Comparison of ENCODE assay signal across 21 cellular contexts in the genomic region with DNA sequence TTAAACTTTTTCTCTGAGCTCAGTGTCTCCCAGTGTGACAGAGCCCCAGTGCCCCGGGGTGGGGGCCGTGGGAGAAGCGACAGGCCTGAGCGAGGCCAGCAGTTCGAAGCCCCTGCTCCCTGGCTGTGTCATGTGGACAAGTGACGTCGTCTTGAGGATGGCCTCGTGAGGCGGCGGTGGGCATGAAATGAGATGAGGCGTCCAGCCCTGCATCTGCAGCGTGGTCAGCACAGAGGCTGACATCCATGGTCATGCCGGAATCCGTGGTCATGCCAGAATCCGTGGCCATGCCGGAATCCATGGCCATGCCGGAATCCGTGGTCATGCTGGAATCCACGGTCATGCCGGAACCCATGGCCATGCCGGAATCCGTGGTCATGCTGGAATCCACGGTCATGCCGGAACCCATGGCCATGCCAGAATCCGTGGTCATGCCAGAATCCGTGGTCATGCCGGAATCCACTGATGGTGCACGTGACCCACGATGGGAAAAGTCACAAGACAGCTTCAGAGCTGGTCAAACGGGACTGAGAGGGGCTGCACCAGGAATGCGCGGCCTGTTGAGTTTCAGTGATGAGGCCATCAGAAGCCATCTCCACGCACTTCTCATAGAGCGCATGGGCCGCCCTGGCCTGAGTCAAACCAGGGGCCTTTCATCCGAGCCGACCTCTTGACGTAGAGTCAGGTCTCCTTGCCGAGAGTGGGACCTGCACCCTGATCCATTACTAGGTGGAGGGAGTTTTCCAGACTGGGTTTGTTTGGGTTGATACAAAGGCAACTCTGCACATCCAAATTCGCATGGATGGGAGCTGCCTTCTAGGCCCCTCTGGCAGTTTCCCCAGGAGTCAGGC.
"Had no signal": no experiment of that assay in that cellular context is flagged by ENCODE, and none has a peak within 500 bp of the region (broad histone marks: within the 10 kb centered on the region; RNA-seq: fewer than 3 reads in every experiment).

No MANE protein-coding gene starts in this region.

- H3K4me1 ChIP-seq: neural progenitor cell, pancreas had no signal

- H3K36me3 ChIP-seq: cardiac muscle cell, neural progenitor cell, pancreas, thoracic aorta had no signal

- H3K4me3 ChIP-seq: cardiac muscle cell, hepatocyte, mucosa of descending colon, neural progenitor cell, pancreas, SK-N-MC, thoracic aorta had no signal

- H3K27me3 Mint-ChIP-seq: activated naive CD8-positive, alpha-beta T cell treated with anti-CD3 and anti-CD28 coated beads for 36 hours; effector memory CD8-positive, alpha-beta T cell; memory B cell; naive B cell; stimulated activated memory B cell treated with anti-CD40 and anti-IgM and Interleukin-4, amounts not matched to agents 10 μg/mL and 1 μg/mL and 100 μg/mL, for 72 hours had no signal

- DNase-seq: activated CD4-positive, alpha-beta T cell treated with anti-CD3 and anti-CD28 coated beads for 36 hours; activated CD4-positive, alpha-beta T cell treated with anti-CD3 and anti-CD28 coated beads, Interleukin-2, amount 50 U/mL, for 48 hours; activated naive CD8-positive, alpha-beta T cell treated with anti-CD3 and anti-CD28 coated beads for 36 hours; activated T-cell treated with anti-CD3 and anti-CD28 coated beads, Interleukin-2, amount 50 U/mL, for 72 hours; amniotic stem cell; dermis blood vessel endothelial cell; effector memory CD8-positive, alpha-beta T cell; mucosa of descending colon; naive B cell; pancreas; stimulated activated CD4-positive, alpha-beta T cell treated with anti-CD3 and anti-CD28 coated beads, Interleukin-4, amount 100 ng/mL, for 4 hours had no signal

- H3K4me3 Mint-ChIP-seq: activated CD4-positive, alpha-beta T cell treated with anti-CD3 and anti-CD28 coated beads for 36 hours; activated naive CD8-positive, alpha-beta T cell treated with anti-CD3 and anti-CD28 coated beads for 36 hours; activated T-cell treated with anti-CD3 and anti-CD28 coated beads, Interleukin-2, amount 50 U/mL, for 72 hours; effector memory CD8-positive, alpha-beta T cell; memory B cell; naive B cell; neural progenitor cell; stimulated activated memory B cell treated with anti-CD40 and anti-IgM and Interleukin-4, amounts not matched to agents 10 μg/mL and 1 μg/mL and 100 μg/mL, for 72 hours; T-helper 2 cell treated with Interferon-gamma antibody and Interleukin-4, amounts not matched to agents 5 μg/mL and 100 μg/mL, for 36 hours; WTC11 had no signal

- H3K27ac ChIP-seq: cardiac muscle cell, hepatocyte, neural progenitor cell, pancreas, SK-N-MC, thoracic aorta had no signal

- H3K9me3 Mint-ChIP-seq: activated naive CD8-positive, alpha-beta T cell treated with anti-CD3 and anti-CD28 coated beads for 36 hours; activated T-cell treated with anti-CD3 and anti-CD28 coated beads, Interleukin-2, amount 50 U/mL, for 72 hours; effector memory CD8-positive, alpha-beta T cell; memory B cell; stimulated activated memory B cell treated with anti-CD40 and anti-IgM and Interleukin-4, amounts not matched to agents 10 μg/mL and 1 μg/mL and 100 μg/mL, for 72 hours had no signal

- H3K79me2 ChIP-seq: hepatocyte had no signal

- H3K27me3 ChIP-seq: cardiac muscle cell, hepatocyte, neural progenitor cell, pancreas had no signal

- ATAC-seq: activated CD4-positive, alpha-beta T cell treated with anti-CD3 and anti-CD28 coated beads for 36 hours; activated T-cell treated with anti-CD3 and anti-CD28 coated beads, Interleukin-2, amount 50 U/mL, for 72 hours; effector memory CD8-positive, alpha-beta T cell; mucosa of descending colon; pancreas; sciatic nerve; stimulated activated memory B cell treated with anti-CD40 and anti-IgM and Interleukin-4, amounts not matched to agents 10 μg/mL and 1 μg/mL and 100 μg/mL, for 72 hours; WTC11 had no signal

- H3K9me3 ChIP-seq: mucosa of descending colon, pancreas, thoracic aorta had no signal

- H3K9ac ChIP-seq: neural progenitor cell had no signal

- H2AFZ ChIP-seq: hepatocyte, neural progenitor cell had no signal

- H3K4me2 ChIP-seq: hepatocyte, neural progenitor cell had no signal

- H3K4me1 Mint-ChIP-seq: activated CD4-positive, alpha-beta T cell treated with anti-CD3 and anti-CD28 coated beads for 36 hours; activated naive CD8-positive, alpha-beta T cell treated with anti-CD3 and anti-CD28 coated beads for 36 hours; memory B cell; naive B cell; stimulated activated memory B cell treated with anti-CD40 and anti-IgM and Interleukin-4, amounts not matched to agents 10 μg/mL and 1 μg/mL and 100 μg/mL, for 72 hours had no signal

- H3K27ac Mint-ChIP-seq: activated CD4-positive, alpha-beta T cell treated with anti-CD3 and anti-CD28 coated beads for 36 hours; activated naive CD8-positive, alpha-beta T cell treated with anti-CD3 and anti-CD28 coated beads for 36 hours; activated T-cell treated with anti-CD3 and anti-CD28 coated beads, Interleukin-2, amount 50 U/mL, for 72 hours; effector memory CD8-positive, alpha-beta T cell; memory B cell; naive B cell; neural progenitor cell; stimulated activated memory B cell treated with anti-CD40 and anti-IgM and Interleukin-4, amounts not matched to agents 10 μg/mL and 1 μg/mL and 100 μg/mL, for 72 hours; T-helper 2 cell treated with Interferon-gamma antibody and Interleukin-4, amounts not matched to agents 5 μg/mL and 100 μg/mL, for 36 hours; WTC11 had no signal

- H3K36me3 Mint-ChIP-seq: activated naive CD8-positive, alpha-beta T cell treated with anti-CD3 and anti-CD28 coated beads for 36 hours; memory B cell; naive B cell; stimulated activated memory B cell treated with anti-CD40 and anti-IgM and Interleukin-4, amounts not matched to agents 10 μg/mL and 1 μg/mL and 100 μg/mL, for 72 hours had no signal
